Comparison of ENCODE assay signal across 17 cellular contexts in genomic region chr2:7324706-7325105, GRCh38.
"Had no signal": no experiment of that assay in that cellular context is flagged by ENCODE, and none has a peak within 500 bp of the region (broad histone marks: within the 10 kb centered on the region; RNA-seq: fewer than 3 reads in every experiment).

No MANE protein-coding gene starts in this region.

- H3K4me3 ChIP-seq: colonic mucosa, dorsolateral prefrontal cortex, esophagus squamous epithelium, heart right ventricle, spleen, tibial nerve had no signal

- H3K27ac Mint-ChIP-seq: activated B cell treated with CpG ODN at 0.5 μM for 24 hours; activated CD4-positive, alpha-beta memory T cell treated with anti-CD3 and anti-CD28 coated beads for 36 hours; activated CD4-positive, alpha-beta T cell treated with anti-CD3 and anti-CD28 coated beads for 36 hours; activated naive CD8-positive, alpha-beta T cell treated with anti-CD3 and anti-CD28 coated beads for 36 hours; nephron progenitor cell; stimulated activated naive CD8-positive, alpha-beta T cell treated with anti-CD3 and anti-CD28 coated beads, Interleukin-15, Interleukin-2, amounts not matched to agents 100 ng/mL and 50 ng/mL, for 24 hours had no signal

- H3K36me3 Mint-ChIP-seq: activated CD4-positive, alpha-beta memory T cell treated with anti-CD3 and anti-CD28 coated beads for 36 hours; activated naive CD8-positive, alpha-beta T cell treated with anti-CD3 and anti-CD28 coated beads for 36 hours had no signal

- H3K9me3 ChIP-seq: colonic mucosa, esophagus squamous epithelium, heart right ventricle, spleen, tibial nerve had no signal

- H3K36me3 ChIP-seq: colonic mucosa, esophagus squamous epithelium, heart right ventricle, spleen, tibial nerve had no signal

- ATAC-seq: activated CD4-positive, alpha-beta T cell treated with anti-CD3 and anti-CD28 coated beads for 36 hours; heart right ventricle had no signal

- H3K4me1 ChIP-seq: colonic mucosa, esophagus squamous epithelium, heart right ventricle, spleen, tibial nerve had no signal

- H3K27me3 Mint-ChIP-seq: activated naive CD8-positive, alpha-beta T cell treated with anti-CD3 and anti-CD28 coated beads for 36 hours; stimulated activated naive CD8-positive, alpha-beta T cell treated with anti-CD3 and anti-CD28 coated beads, Interleukin-15, Interleukin-2, amounts not matched to agents 100 ng/mL and 50 ng/mL, for 24 hours had no signal

- H3K27me3 ChIP-seq: colonic mucosa, dorsolateral prefrontal cortex, spleen, tibial nerve had no signal

- H3K9me3 Mint-ChIP-seq: activated B cell treated with CpG ODN at 0.5 μM for 24 hours; activated CD4-positive, alpha-beta memory T cell treated with anti-CD3 and anti-CD28 coated beads for 36 hours; activated naive CD8-positive, alpha-beta T cell treated with anti-CD3 and anti-CD28 coated beads for 36 hours; stimulated activated naive CD8-positive, alpha-beta T cell treated with anti-CD3 and anti-CD28 coated beads, Interleukin-15, Interleukin-2, amounts not matched to agents 100 ng/mL and 50 ng/mL, for 24 hours had no signal

- H3K27ac ChIP-seq: colonic mucosa, dorsolateral prefrontal cortex, esophagus squamous epithelium, heart right ventricle, spleen, tibial nerve had no signal

- H3K4me1 Mint-ChIP-seq: activated B cell treated with CpG ODN at 0.5 μM for 24 hours; activated CD4-positive, alpha-beta T cell treated with anti-CD3 and anti-CD28 coated beads for 36 hours; activated naive CD8-positive, alpha-beta T cell treated with anti-CD3 and anti-CD28 coated beads for 36 hours had no signal

- DNase-seq: activated B cell treated with CpG ODN at 0.5 μM for 24 hours; activated CD4-positive, alpha-beta memory T cell treated with anti-CD3 and anti-CD28 coated beads for 36 hours; activated CD4-positive, alpha-beta T cell treated with anti-CD3 and anti-CD28 coated beads for 36 hours; activated naive CD4-positive, alpha-beta T cell treated with Interleukin-2 at 50 U/mL for 16 hours; activated naive CD8-positive, alpha-beta T cell treated with anti-CD3 and anti-CD28 coated beads for 36 hours; activated T-cell treated with anti-CD3 and anti-CD28 coated beads, Interleukin-2, amount 50 U/mL, for 48 hours; colonic mucosa; esophagus squamous epithelium; heart right ventricle; nephron progenitor cell; occipital lobe; spleen; stimulated activated CD4-positive, alpha-beta T cell treated with anti-CD3 and anti-CD28 coated beads, Interleukin-4, amount 100 ng/mL, for 4 hours; T-helper 9 cell had no signal

- H3K4me3 Mint-ChIP-seq: activated B cell treated with CpG ODN at 0.5 μM for 24 hours; activated CD4-positive, alpha-beta memory T cell treated with anti-CD3 and anti-CD28 coated beads for 36 hours; activated CD4-positive, alpha-beta T cell treated with anti-CD3 and anti-CD28 coated beads for 36 hours; activated naive CD8-positive, alpha-beta T cell treated with anti-CD3 and anti-CD28 coated beads for 36 hours; nephron progenitor cell; stimulated activated naive CD8-positive, alpha-beta T cell treated with anti-CD3 and anti-CD28 coated beads, Interleukin-15, Interleukin-2, amounts not matched to agents 100 ng/mL and 50 ng/mL, for 24 hours had no signal
